In the genomic region with DNA sequence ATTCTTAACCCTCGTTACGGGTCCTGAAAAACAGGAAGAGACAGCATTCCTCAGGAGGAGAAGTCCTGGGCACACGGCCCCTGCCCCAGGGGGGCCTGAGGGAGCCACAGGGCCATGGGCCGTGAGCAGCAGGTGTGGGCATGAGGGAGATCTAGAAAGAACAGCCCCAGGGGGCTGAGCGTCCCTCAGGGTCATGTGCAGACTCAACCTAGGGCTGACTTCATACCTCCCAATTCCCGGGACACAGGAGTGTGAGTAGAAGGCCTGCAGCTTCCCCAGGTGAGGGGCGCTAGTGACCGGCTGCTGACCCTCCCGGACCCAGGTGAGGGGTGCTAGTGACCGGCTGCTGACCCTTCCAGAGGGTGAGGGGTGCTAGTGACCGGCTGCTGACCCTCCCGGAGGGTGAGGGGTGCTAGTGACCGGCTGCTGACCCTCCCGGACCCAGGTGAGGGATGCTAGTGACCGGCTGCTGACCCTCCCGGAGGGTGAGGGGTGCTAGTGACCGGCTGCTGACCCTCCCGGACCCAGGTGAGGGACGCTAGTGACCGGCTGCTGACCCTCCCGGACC, we compare ENCODE assay signal across 17 cellular contexts. TPM values are rescaled to one million over a fixed set of nuclear protein-coding genes. Genes with fewer than 3 reads are reported as not detected.
A peak's percentile ranks its signal among the peaks of the same experiment; 100 is the strongest.
DNase-seq lines count a peak whose midpoint lies in the region; ATAC-seq, FAIRE-seq and TF ChIP-seq lines count a peak whose summit lies in the region.
"Had no signal": no experiment of that assay in that cellular context is flagged by ENCODE, and none has a peak within 500 bp of the region (broad histone marks: within the 10 kb centered on the region; RNA-seq: fewer than 3 reads in every experiment).

No MANE protein-coding gene starts in this region.

- peaks cover 7% of the 10 kb centered on the region; the same call in 1 of the 2 replicates for H4K20me1 ChIP-seq in K562 (replicated peaks; ENCODE audit: control insufficient read depth, insufficient read depth, low read length)

- H3K4me3 Mint-ChIP-seq in CD14-positive monocyte = no peak overlapping the region
- H3K4me3 Mint-ChIP-seq: CD4-positive, CD25-positive, alpha-beta regulatory T cell had no signal

- in situ Hi-C loops in K562 (cut with MboI) = no loop called here
- in situ Hi-C loops in transverse colon (cut with MboI; ENCODE audit: low pct_ligation_motif_present in 1 of 4, low pct_unique_long_range_greater_than_20kb in 1 of 4, low sequenced_read_pairs in 3 of 4) = loop anchor here in 2 of 4 donors (25.0 kb wide), 1 partner anchor 132 kb away; no protein-coding TSS in a partner anchor
- in situ Hi-C loops in ACHN (cut with HindIII; ENCODE audit: low pct_ligation_motif_present, low pct_unique_long_range_greater_than_20kb, low sequenced_read_pairs) = no loop called here

- H3K27me3 ChIP-seq in K562 (ENCODE audit: control insufficient read depth in 2 of 2, insufficient read depth in 2 of 2, low read length in 2 of 2) (peaks cover 49 to 90% of the 10 kb centered on the region in 2 experiments), transverse colon (no peaks in the 10 kb centered on the region)
- H3K27me3 ChIP-seq: BE2C had no signal

- H3K27ac Mint-ChIP-seq in CD14-positive monocyte = no peak overlapping the region
- H3K27ac Mint-ChIP-seq: CD4-positive, CD25-positive, alpha-beta regulatory T cell had no signal

- peaks cover 0 to 5% (median 0%) of the 10 kb centered on the region in 3 donors for H3K27me3 Mint-ChIP-seq in CD14-positive monocyte (ENCODE audit: low read depth in 3 of 3)
- H3K27me3 Mint-ChIP-seq: CD4-positive, CD25-positive, alpha-beta regulatory T cell had no signal

- H3K36me3 ChIP-seq in K562 (ENCODE audit: control insufficient read depth, insufficient read depth, low read length) (no peaks in the 10 kb centered on the region), transverse colon (no peaks in the 10 kb centered on the region)
- H3K36me3 ChIP-seq: BE2C had no signal

- H3K27ac ChIP-seq in K562 (ENCODE audit: extremely low read depth, low read depth, low read length) (no peak overlapping the region), transverse colon (no peak overlapping the region)
- H3K27ac ChIP-seq: HL-60 had no signal

- H3K4me3 ChIP-seq in K562 = no peak overlapping the region
- no peak overlapping the region for H3K4me3 ChIP-seq in transverse colon

- no peak overlapping the region for H3K4me2 ChIP-seq in K562 (ENCODE audit: insufficient read depth, low read length)

- intact Hi-C loops in CD14-positive monocyte (cut with micrococcal nuclease) = no loop called here
- intact Hi-C loops in K562 (cut with micrococcal nuclease) = no loop called here
- intact Hi-C loops in sciatic nerve (cut with DNase I) = no loop called here
- intact Hi-C loops in transverse colon (cut with DNase I; ENCODE audit: low total_unique reads) = no loop called here

- 7% methylated on average over 18 of the region's 21 CpGs for WGBS in K562 (ENCODE audit: insufficient coverage, low coverage, missing lambda C conversion rate)
- WGBS in transverse colon (ENCODE audit: low coverage in 1 of 2), 2 donors = 87 to 100% methylated on average over 2 to 14 of the region's 21 CpGs

- CTCF ChIA-PET in K562 (lab: Yijun Ruan, JAX; ENCODE audit: low intra/inter-chr PET ratio) = no interaction called here

- no peaks in the 10 kb centered on the region for H3K36me3 Mint-ChIP-seq in CD14-positive monocyte
- H3K36me3 Mint-ChIP-seq: CD4-positive, CD25-positive, alpha-beta regulatory T cell had no signal

- POLR2A ChIA-PET in K562 (lab: Yijun Ruan, JAX) = interaction anchor here (0.6 to 0.7 kb wide), 2 partner anchors 10 to 94 kb away, joined by 3 to 4 read pairs; no protein-coding TSS in a partner anchor

- no peaks in the 10 kb centered on the region for H3K79me2 ChIP-seq in K562 (ENCODE audit: control insufficient read depth, insufficient read depth, low read length)

- no peak overlapping the region for H3K9ac ChIP-seq in K562 (ENCODE audit: insufficient read depth in 1 of 2, low read depth in 2 of 2, low read length in 2 of 2)

- peaks cover 23 to 51% (median 43%) of the 10 kb centered on the region in 7 donors for H3K9me3 Mint-ChIP-seq in CD14-positive monocyte

- DNase-seq in CD14-positive monocyte (ENCODE audit: low spot score) (peak; percentile 39), K562 (ENCODE audit: extremely low read depth in 1 of 4, low spot score in 3 of 4) (no peak), sciatic nerve (ENCODE audit: low spot score) (peak; percentile 45), transverse colon (no peak), SHP77 (lab: John Stamatoyannopoulos, UW) (no peak), ACHN (no peak)
- DNase-seq: BE2C; CD4-positive, CD25-positive, alpha-beta regulatory T cell; HCEC 1CT had no signal

- TF ChIP-seq RAD21 in K562 (CRISPR knock-in tag; conservative IDR thresholded peaks at IDR 0.05 in 1 of 2, IDR thresholded peaks at IDR 0.05 in 1 of 2) = no peak

- FAIRE-seq in K562 (lab: Jason Lieb, UNC) = no peak
- FAIRE-seq: A204.1, GM12891, H1 had no signal

- H3K9me1 ChIP-seq in K562 (ENCODE audit: control insufficient read depth, insufficient read depth, low read length) = no peaks in the 10 kb centered on the region

- no TSS peak for BruUV-seq in K562 (replicated peaks; lab: Mats Ljungman, UMichigan)

- H3K4me1 ChIP-seq in K562 (replicated peaks in 1 of 2; ENCODE audit: control insufficient read depth in 2 of 2, insufficient read depth in 2 of 2, low read length in 2 of 2) (peaks cover 0 to 30% of the 10 kb centered on the region in 2 experiments; a peak in 1 of 5 replicates), transverse colon (no peaks in the 10 kb centered on the region)
- H3K4me1 ChIP-seq: BE2C had no signal

- H2AFZ ChIP-seq in K562 (ENCODE audit: low read depth, low read length) = no peak overlapping the region

- ATAC-seq in K562 (no peak), sciatic nerve (no peak), GM18867 (IDR thresholded peaks at IDR 0.05; ENCODE audit: unreplicated experiment) (no peak)

- H3K9me3 ChIP-seq in K562 (replicated peaks; ENCODE audit: control insufficient read depth, insufficient read depth, low read depth, low read length) (no peaks in the 10 kb centered on the region), transverse colon (peaks cover 15 to 21% of the 10 kb centered on the region in 2 donors)

- H3K4me1 Mint-ChIP-seq in CD14-positive monocyte = no peaks in the 10 kb centered on the region
- H3K4me1 Mint-ChIP-seq: CD4-positive, CD25-positive, alpha-beta regulatory T cell had no signal

- TF ChIP-seq EP300 in K562 (IDR thresholded peaks at IDR 0.05; ENCODE audit: low read length) (no peak), transverse colon (IDR thresholded peaks at IDR 0.05; ENCODE audit: low read depth) (no peak)

- TF ChIP-seq POLR2A in K562 (conservative IDR thresholded peaks at IDR 0.05) (no peak), transverse colon (IDR thresholded peaks at IDR 0.05) (no peak)

- no peak for TF ChIP-seq CTCF in CD14-positive monocyte (IDR thresholded peaks at IDR 0.05)
- TF ChIP-seq CTCF in K562 (IDR thresholded peaks at IDR 0.05 in 2 of 3, conservative IDR thresholded peaks at IDR 0.05 in 1 of 3; ENCODE audit: insufficient read depth in 2 of 3, low read depth in 1 of 3, low read length in 3 of 3) = no peak
- TF ChIP-seq CTCF in transverse colon (IDR thresholded peaks at IDR 0.05) = no peak

TF ChIP-seq in K562, 482 proteins besides CTCF, POLR2A, EP300 and RAD21 (continues in another document):
- TF ChIP-seq THRAP3 (IDR thresholded peaks at IDR 0.05; ENCODE audit: borderline replicate concordance) = no peak
- no peak for TF ChIP-seq ZKSCAN3 (CRISPR knock-in tag; IDR thresholded peaks at IDR 0.05)

RNA-seq across cellular contexts. Expression of a gene that starts 35.1 kb away (rescaled TPM):
- not detected for polyA plus RNA-seq in CD14-positive monocyte
- total RNA-seq in K562 (2011; cell fraction: chromatin; rRNA removed; ENCODE audit: low replicate concordance) = not detected in 2 replicates
- not detected in 2 replicates for total RNA-seq in K562 (2011; cell fraction: nucleolus; rRNA removed)
- not detected in 2 replicates for total RNA-seq in K562 (2011; cell fraction: nucleoplasm; rRNA removed)
- 0.16 TPM in 1 of 2 replicates, not detected in the other for total RNA-seq in K562 (2014; rRNA removed)
- not detected in 2 replicates for total RNA-seq in K562 (2014; rRNA removed; fragmentation: Illumina TruSeq; extraction: Trizol)
- 0.04 TPM in 1 of 2 replicates, not detected in the other for total RNA-seq in K562 (2015; rRNA removed; fragmentation: Illumina TruSeq; extraction: Trizol)
- not detected in 2 replicates for total RNA-seq in K562 (2021)
- polyA plus RNA-seq in K562 (2011; rRNA removed) = 0.01 TPM in 1 of 2 replicates, not detected in the other
- polyA plus RNA-seq in K562 (2011; cell fraction: cytosol; rRNA removed) = 0.01 TPM in 2 replicates
- 0.04 TPM in 1 of 2 replicates, not detected in the other for polyA plus RNA-seq in K562 (2011; cell fraction: nucleus; rRNA removed)
- 0.04 and 0.18 TPM in 2 replicates for polyA plus RNA-seq in K562 (2012)
- not detected in 2 replicates for polyA plus RNA-seq in K562 (2014; fragmentation: Illumina TruSeq; extraction: Trizol)
- polyA plus RNA-seq in K562 (2014; fragmentation: Nextera tagmentation; extraction: Ambion mirVana) = under 1 TPM in 1 of 2 experiments, not detected in 1; 0.01 TPM
- polyA plus RNA-seq in K562 (2014; rRNA removed) = not detected in 2 replicates
- not detected in 2 replicates for polyA minus RNA-seq in K562 (2011; rRNA and poly(A)+ RNA removed)
- not detected in 2 replicates for polyA minus RNA-seq in K562 (2011; cell fraction: cytosol; rRNA and poly(A)+ RNA removed)
- polyA minus RNA-seq in K562 (2011; cell fraction: nucleus; rRNA and poly(A)+ RNA removed) = not detected in 2 replicates
- 25.5 TPM for total RNA-seq in sciatic nerve
- total RNA-seq in transverse colon = 10 to 100 TPM; 35.4 to 86.4 (median 47.7) TPM
- total RNA-seq: CD4-positive, CD25-positive, alpha-beta regulatory T cell; Daoy; G401; H1 had no signal
- polyA plus RNA-seq: AG04450; CD4-positive, CD25-positive, alpha-beta regulatory T cell had no signal

RNA-seq across cellular contexts. Expression of a gene that starts 46.5 kb away (rescaled TPM):
- polyA plus RNA-seq in CD14-positive monocyte (not detected), K562 (2011; rRNA removed) (0.04 TPM in 1 of 2 replicates, not detected in the other), K562 (2014; fragmentation: Illumina TruSeq; extraction: Trizol) (not detected in 2 replicates), K562 (2014; fragmentation: Nextera tagmentation; extraction: Ambion mirVana) (under 1 TPM; 0.22 to 0.49 TPM), K562 (2014; rRNA removed) (not detected in 2 replicates)
- not detected in 2 replicates for total RNA-seq in K562 (2011; cell fraction: chromatin; rRNA removed; ENCODE audit: low replicate concordance)
- not detected in 2 replicates for total RNA-seq in K562 (2011; cell fraction: nucleolus; rRNA removed)
- not detected in 2 replicates for total RNA-seq in K562 (2011; cell fraction: nucleoplasm; rRNA removed)
- total RNA-seq in K562 (2014; rRNA removed) (not detected in 2 replicates), K562 (2014; rRNA removed; fragmentation: Illumina TruSeq; extraction: Trizol) (not detected in 2 replicates), K562 (2015; rRNA removed; fragmentation: Illumina TruSeq; extraction: Trizol) (not detected in 2 replicates), K562 (2021) (0.24 TPM in 1 of 2 replicates, not detected in the other), sciatic nerve (1.6 TPM), transverse colon (not detected)
- polyA plus RNA-seq in K562 (2011; cell fraction: cytosol; rRNA removed) = 0.04 TPM in 1 of 2 replicates, not detected in the other
- not detected in 2 replicates for polyA plus RNA-seq in K562 (2011; cell fraction: nucleus; rRNA removed)
- 0.08 and 0.47 TPM in 2 replicates for polyA plus RNA-seq in K562 (2012)
- 0.98 TPM in 1 of 2 replicates, not detected in the other for polyA minus RNA-seq in K562 (2011; rRNA and poly(A)+ RNA removed)
- polyA minus RNA-seq in K562 (2011; cell fraction: cytosol; rRNA and poly(A)+ RNA removed) = not detected in 2 replicates
- not detected in 2 replicates for polyA minus RNA-seq in K562 (2011; cell fraction: nucleus; rRNA and poly(A)+ RNA removed)
- total RNA-seq: CD4-positive, CD25-positive, alpha-beta regulatory T cell; Daoy; G401 had no signal
- polyA plus RNA-seq: AG04450; CD4-positive, CD25-positive, alpha-beta regulatory T cell had no signal

Comparison
In these comparisons a context has a peak if more than half of its experiments do, and no peak if none do; other contexts are left out.
1. DNase-seq: peak in CD14-positive monocyte (single experiment) and sciatic nerve (single experiment); none in K562 (0 of 4), transverse colon (single experiment), SHP77 (0 of 2) and ACHN (single experiment).
2. RNA of a gene that starts 35.1 kb away (total RNA-seq): 35.4 to 86.4 TPM in transverse colon and 25.5 TPM in sciatic nerve (single experiment); 0.04 to 0.16 TPM in K562; every median in the first group is over 10 times any median in the second.